12 cellular contexts compared by ENCODE assay signal in the genomic region with DNA sequence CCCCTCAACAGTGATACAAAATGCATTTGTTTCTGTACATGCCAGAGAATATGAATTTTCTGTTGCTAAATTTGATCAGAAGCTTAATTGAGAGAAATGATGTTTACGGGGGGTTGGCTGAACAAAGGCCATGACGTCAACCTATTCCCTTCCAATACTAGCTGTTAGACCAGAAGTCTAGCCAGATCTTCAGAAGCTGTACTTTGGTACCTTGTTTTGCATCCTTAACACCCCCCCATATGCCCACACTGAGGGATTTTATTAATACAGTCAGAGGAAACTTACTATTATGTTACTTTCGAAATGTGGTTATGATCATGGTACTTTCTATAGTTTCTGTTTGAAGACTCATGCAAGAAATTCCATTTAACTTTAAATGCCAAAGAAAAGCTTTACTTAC. TPM values are rescaled to one million over a fixed set of nuclear protein-coding genes. Genes with fewer than 3 reads are reported as not detected.
DNase-seq lines count a peak whose midpoint lies in the region; ATAC-seq and TF ChIP-seq lines count a peak whose summit lies in the region.
"Had no signal": no experiment of that assay in that cellular context is flagged by ENCODE, and none has a peak within 500 bp of the region (broad histone marks: within the 10 kb centered on the region; RNA-seq: fewer than 3 reads in every experiment).

No MANE protein-coding gene starts in this region.

- H3K9ac ChIP-seq in SU-DHL-6 (ENCODE audit: low read length) = peak overlapping the region; percentile 82

- peaks cover 68% of the 10 kb centered on the region for H3K79me2 ChIP-seq in SU-DHL-6 (ENCODE audit: insufficient read depth, low read length)

- H3K27me3 Mint-ChIP-seq in activated T-cell treated with anti-CD3 and anti-CD28 coated beads, Interleukin-2, amount 50 U/mL, for 72 hours (ENCODE audit: low read depth) = no peaks in the 10 kb centered on the region

- H3K4me3 ChIP-seq in SU-DHL-6 (ENCODE audit: insufficient read depth, low read length, poor library complexity, severe bottlenecking) (peak overlapping the region; percentile 78), esophagus squamous epithelium (peak overlapping the region in 2 of 4 donors; percentile 8 to 38), thyroid gland (replicated peaks in 1 of 3) (no peak overlapping the region)

- 69 to 72% methylated on average over 3 of the region's 3 CpGs for WGBS in esophagus squamous epithelium, 2 donors
- WGBS in thyroid gland, 2 donors = 76 to 86% methylated on average over 3 of the region's 3 CpGs

- peaks cover 47% of the 10 kb centered on the region for H3F3A ChIP-seq in SU-DHL-6 (ENCODE audit: insufficient read depth)

- peak overlapping the region; percentile 53 to 88 for H3K4me3 Mint-ChIP-seq in activated T-cell treated with anti-CD3 and anti-CD28 coated beads, Interleukin-2, amount 50 U/mL, for 72 hours

- peaks cover 0 to 4% of the 10 kb centered on the region in 2 donors for H3K36me3 Mint-ChIP-seq in activated T-cell treated with anti-CD3 and anti-CD28 coated beads, Interleukin-2, amount 50 U/mL, for 72 hours (ENCODE audit: insufficient read depth in 2 of 2)

- TF ChIP-seq POLR2A in esophagus squamous epithelium (IDR thresholded peaks at IDR 0.05) (no peak), thyroid gland (IDR thresholded peaks at IDR 0.05) (no peak)

- H3K4me1 Mint-ChIP-seq in activated T-cell treated with anti-CD3 and anti-CD28 coated beads, Interleukin-2, amount 50 U/mL, for 72 hours (ENCODE audit: low read depth) = peaks cover 65% of the 10 kb centered on the region

- H3K27me3 ChIP-seq in SU-DHL-6 (ENCODE audit: low read length) = no peaks in the 10 kb centered on the region
- H3K27me3 ChIP-seq in esophagus squamous epithelium = no peaks in the 10 kb centered on the region
- H3K27me3 ChIP-seq in thyroid gland = no peaks in the 10 kb centered on the region

- peaks cover 15 to 75% (median 53%) of the 10 kb centered on the region in 3 donors for H3K4me1 ChIP-seq in esophagus squamous epithelium
- H3K4me1 ChIP-seq in thyroid gland = peaks cover 14 to 29% of the 10 kb centered on the region in 2 donors

- no peak for TF ChIP-seq CTCF in SU-DHL-6 (IDR thresholded peaks at IDR 0.05; ENCODE audit: insufficient read depth, low read length, poor library complexity, severe bottlenecking)
- no peak for TF ChIP-seq CTCF in esophagus squamous epithelium (IDR thresholded peaks at IDR 0.05)
- no peak for TF ChIP-seq CTCF in thyroid gland (IDR thresholded peaks at IDR 0.05)

- H3K4me2 ChIP-seq in SU-DHL-6 (ENCODE audit: low read depth, low read length, poor library complexity, severe bottlenecking) = peak overlapping the region; percentile 87

- intact Hi-C loops in esophagus squamous epithelium (cut with DNase I) (no loop called here), thyroid gland (cut with DNase I) (no loop called here)

- no peak for ATAC-seq in activated T-cell treated with anti-CD3 and anti-CD28 coated beads, Interleukin-2, amount 50 U/mL, for 72 hours (replicated peaks in 1 of 2)
- ATAC-seq in GM18520 (IDR thresholded peaks at IDR 0.05; ENCODE audit: unreplicated experiment) (no peak), HG02884 (IDR thresholded peaks at IDR 0.05; ENCODE audit: unreplicated experiment) (no peak)

- DNase-seq in activated T-cell treated with anti-CD3 and anti-CD28 coated beads, Interleukin-2, amount 50 U/mL, for 72 hours = no peak
- no peak for DNase-seq in activated T-cell treated with anti-CD3 and anti-CD28 coated beads, Interleukin-2, amount 50 U/mL, for 1 hour
- DNase-seq in esophagus squamous epithelium (lab: John Stamatoyannopoulos, UW) = no peak
- DNase-seq in thyroid gland = no peak
- no peak for DNase-seq in CD1c-positive myeloid dendritic cell (ENCODE audit: extremely low spot score)
- DNase-seq: activated CD8-positive, alpha-beta memory T cell treated with anti-CD3 and anti-CD28 coated beads for 24 hours; kidney; RPMI8226 had no signal

- H3K9me2 ChIP-seq in SU-DHL-6 (replicated peaks; ENCODE audit: insufficient read depth, low read length) = no peaks in the 10 kb centered on the region

- no peak overlapping the region for H2AFZ ChIP-seq in SU-DHL-6 (ENCODE audit: low read depth, low read length, severe bottlenecking)

- H3K27ac ChIP-seq in SU-DHL-6 (ENCODE audit: low read depth, low read length) (peak overlapping the region; percentile 97), esophagus squamous epithelium (peak overlapping the region in 3 of 4 donors; percentile 64 to 97 (median 93)), thyroid gland (peak overlapping the region in 2 of 3 donors; percentile 2 to 20)

- no peaks in the 10 kb centered on the region for H3K9me3 Mint-ChIP-seq in activated T-cell treated with anti-CD3 and anti-CD28 coated beads, Interleukin-2, amount 50 U/mL, for 72 hours

- H3K36me3 ChIP-seq in SU-DHL-6 (ENCODE audit: low read length) = no peaks in the 10 kb centered on the region
- H3K36me3 ChIP-seq in esophagus squamous epithelium = no peaks in the 10 kb centered on the region
- H3K36me3 ChIP-seq in thyroid gland = no peaks in the 10 kb centered on the region

- no peaks in the 10 kb centered on the region for H3K9me3 ChIP-seq in SU-DHL-6 (ENCODE audit: insufficient read depth, low read length)
- H3K9me3 ChIP-seq in esophagus squamous epithelium = no peaks in the 10 kb centered on the region
- H3K9me3 ChIP-seq in thyroid gland = no peaks in the 10 kb centered on the region

- H3K27ac Mint-ChIP-seq in activated T-cell treated with anti-CD3 and anti-CD28 coated beads, Interleukin-2, amount 50 U/mL, for 72 hours = peak overlapping the region; percentile 83

- no peaks in the 10 kb centered on the region for H4K20me1 ChIP-seq in SU-DHL-6 (ENCODE audit: low read depth, low read length)

RNA-seq across cellular contexts. Expression of gene NCOA7, which starts 3.1 kb away (rescaled TPM):
- 10 to 100 TPM; 59.6 to 69.1 TPM for total RNA-seq in activated T-cell treated with anti-CD3 and anti-CD28 coated beads, Interleukin-2, amount 50 U/mL, for 72 hours
- total RNA-seq in esophagus squamous epithelium (10 to 100 TPM; 30.9 to 85.1 (median 45.8) TPM), thyroid gland (10 to 100 TPM in 3 of 4 donors, 1 to 10 TPM in 1; 9.0 to 36.2 (median 21.8) TPM)

RNA-seq across cellular contexts. Expression of gene HEY2, which starts 44.4 kb away (rescaled TPM):
- total RNA-seq in activated T-cell treated with anti-CD3 and anti-CD28 coated beads, Interleukin-2, amount 50 U/mL, for 72 hours = under 1 TPM in 1 of 2 donors, not detected in 1; 0.12 TPM
- total RNA-seq in esophagus squamous epithelium = 1 to 10 TPM in 2 of 4 donors, under 1 TPM in 1, not detected in 1; 0.61 to 2.8 (median 1.3) TPM
- total RNA-seq in thyroid gland = 1 to 10 TPM; 3.5 to 5.5 (median 5.1) TPM
- total RNA-seq: renal cortical epithelial cell had no signal

Comparison
In these comparisons a context has a peak if more than half of its experiments do, and no peak if none do; other contexts are left out.
1. H3K27ac ChIP-seq: peak in every context shown above with its lines; median percentile 97 in SU-DHL-6; 93 in esophagus squamous epithelium; 11 in thyroid gland.